7 cellular contexts compared by ENCODE assay signal in the genomic region with DNA sequence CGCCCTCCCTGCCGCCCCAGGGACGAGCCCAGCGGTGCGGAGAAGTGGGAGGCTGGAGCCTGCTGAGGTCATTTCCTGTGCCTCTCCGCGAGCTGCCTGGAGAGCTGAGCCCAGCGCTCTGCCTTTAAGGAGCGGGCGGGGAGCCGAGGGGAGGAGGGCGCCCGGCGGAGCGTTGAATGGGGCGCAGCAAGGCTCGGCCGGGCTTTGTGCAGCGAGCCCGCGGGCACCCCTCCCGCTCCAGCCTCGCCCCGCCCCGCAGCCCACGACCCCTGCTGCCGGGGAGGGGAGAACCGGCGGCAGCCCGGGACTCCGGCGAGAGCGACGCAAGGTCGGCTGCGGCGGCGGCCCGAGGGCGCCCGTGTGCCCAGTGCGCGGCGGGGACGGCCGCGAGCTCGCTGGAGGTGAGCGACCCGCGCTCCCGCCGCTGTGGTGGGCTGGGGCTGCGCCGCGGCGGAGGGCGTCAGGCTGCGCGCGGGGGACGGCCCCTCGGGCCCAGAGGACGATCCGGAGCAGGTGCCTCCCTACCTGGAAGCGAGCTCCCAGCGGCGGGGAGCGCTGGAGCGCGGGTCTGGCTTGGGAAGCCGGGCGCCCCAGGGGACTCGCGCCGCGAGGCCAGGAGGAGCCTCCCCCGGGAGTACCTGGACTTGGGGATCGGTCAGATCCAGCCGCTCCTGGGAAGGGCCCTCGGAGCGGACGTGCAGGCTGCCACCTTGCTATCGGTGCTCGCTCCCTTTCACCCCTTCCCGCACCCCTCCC. TPM values are rescaled to one million over a fixed set of nuclear protein-coding genes. Genes with fewer than 3 reads are reported as not detected.
DNase-seq lines count a peak whose midpoint lies in the region; ATAC-seq and TF ChIP-seq lines count a peak whose summit lies in the region.

A gene (plus strand): TSS at position 293 of the 756 bp plus-strand sequence. CDS start 8,578 bp downstream, outside the sequence.

- H3K4me3 Mint-ChIP-seq in neural crest cell = peak within 1 kb of the TSS; percentile 90

- DNase-seq in Peyer's patch (peak; percentile 51 to 91 (median 90)), neural crest cell (ENCODE audit: low read depth, low spot score) (peak; percentile 65), thyroid gland (peak; percentile 93 to 94)
- peak; percentile 60 for DNase-seq in activated naive CD4-positive, alpha-beta T cell treated with Interleukin-2 at 50 U/mL for 16 hours

- H3K9me3 Mint-ChIP-seq in neural crest cell = no peaks in the 10 kb centered on the region

- peak within 1 kb of the TSS; percentile 46 for H3K27ac Mint-ChIP-seq in neural crest cell (ENCODE audit: unreplicated experiment)

- no peak for TF ChIP-seq CTCF in Peyer's patch (IDR thresholded peaks at IDR 0.05)
- TF ChIP-seq CTCF in gastroesophageal sphincter (IDR thresholded peaks at IDR 0.05) = no peak
- peak; percentile 47 for TF ChIP-seq CTCF in neural crest cell (conservative IDR thresholded peaks at IDR 0.05)
- TF ChIP-seq CTCF in thyroid gland (IDR thresholded peaks at IDR 0.05) = no peak

- WGBS in gastroesophageal sphincter (ENCODE audit: low coverage in 1 of 2), 2 donors = 0 to 4% methylated on average over 5 to 10 of the region's 86 CpGs
- WGBS in thyroid gland, 2 donors = 0% methylated on average over 5 to 12 of the region's 86 CpGs

- H3K36me3 Mint-ChIP-seq in neural crest cell (ENCODE audit: low read depth) = no peaks in the 10 kb centered on the region

- intact Hi-C loops in thyroid gland (cut with DNase I) = no loop called here

- TF ChIP-seq POLR2A in Peyer's patch (IDR thresholded peaks at IDR 0.05) = peak; percentile 89 to 94
- peak in 1 of 2 donors; percentile 30 for TF ChIP-seq POLR2A in gastroesophageal sphincter (IDR thresholded peaks at IDR 0.05)
- peak; percentile 58 to 95 for TF ChIP-seq POLR2A in thyroid gland (IDR thresholded peaks at IDR 0.05)

- H3K27me3 ChIP-seq in HUES6 (ENCODE audit: control insufficient read depth, insufficient read depth, low read length) (no peaks in the 10 kb centered on the region), Peyer's patch (no peaks in the 10 kb centered on the region), gastroesophageal sphincter (no peaks in the 10 kb centered on the region), thyroid gland (no peaks in the 10 kb centered on the region)

- H3K27ac ChIP-seq in HUES6 (ENCODE audit: low read depth, low read length) (peak within 1 kb of the TSS; percentile 55; the same call in 1 of the 2 replicates), Peyer's patch (peak within 1 kb of the TSS; percentile 46 to 94 (median 77)), gastroesophageal sphincter (peak within 1 kb of the TSS in 3 of 4 donors; percentile 77 to 83 (median 79)), thyroid gland (peak within 1 kb of the TSS; percentile 90 to 94 (median 90))

- peak; percentile 86 for ATAC-seq in GM18511 (IDR thresholded peaks at IDR 0.05; ENCODE audit: unreplicated experiment)
- peak; percentile 95 for ATAC-seq in gastroesophageal sphincter

- H3K4me1 ChIP-seq in HUES6 (ENCODE audit: control insufficient read depth, insufficient read depth, low read length) (peaks cover 10% of the 10 kb centered on the region; the same call in 1 of the 2 replicates), Peyer's patch (peaks cover 0 to 12% (median 3%) of the 10 kb centered on the region in 4 donors), gastroesophageal sphincter (peaks cover 0 to 24% (median 0%) of the 10 kb centered on the region in 3 donors), thyroid gland (peaks cover 54 to 62% of the 10 kb centered on the region in 2 donors)

- peaks cover 3% of the 10 kb centered on the region for H3K27me3 Mint-ChIP-seq in neural crest cell (ENCODE audit: low read depth)

- H3K9ac ChIP-seq in HUES6 (ENCODE audit: low read length) = peak within 1 kb of the TSS; percentile 71

- H3K4me1 Mint-ChIP-seq in neural crest cell = peaks cover 38% of the 10 kb centered on the region

- no peak for TF ChIP-seq EP300 in gastroesophageal sphincter (IDR thresholded peaks at IDR 0.05)

- H3K9me3 ChIP-seq in HUES6 (ENCODE audit: control insufficient read depth, insufficient read depth, low read depth, low read length) (no peaks in the 10 kb centered on the region), Peyer's patch (no peaks in the 10 kb centered on the region), gastroesophageal sphincter (no peaks in the 10 kb centered on the region), thyroid gland (no peaks in the 10 kb centered on the region)

- H3K4me3 ChIP-seq in HUES6 (ENCODE audit: low read depth, low read length) (peak within 1 kb of the TSS; percentile 80), Peyer's patch (peak within 1 kb of the TSS; percentile 61 to 93 (median 76)), gastroesophageal sphincter (peak within 1 kb of the TSS; percentile 64 to 84), thyroid gland (replicated peaks in 1 of 3) (peak within 1 kb of the TSS; percentile 16 to 55 (median 35))

- no peaks in the 10 kb centered on the region for H3K36me3 ChIP-seq in HUES6 (ENCODE audit: control insufficient read depth, insufficient read depth, low read length)
- no peaks in the 10 kb centered on the region for H3K36me3 ChIP-seq in Peyer's patch
- no peaks in the 10 kb centered on the region for H3K36me3 ChIP-seq in gastroesophageal sphincter
- no peaks in the 10 kb centered on the region for H3K36me3 ChIP-seq in thyroid gland

RNA-seq across cellular contexts. Expression of the gene that starts here (rescaled TPM):
- 100 to 1,000 TPM in 2 of 4 donors, 10 to 100 TPM in 2; 68.5 to 142 (median 92.0) TPM for total RNA-seq in Peyer's patch
- total RNA-seq in gastroesophageal sphincter = 1 to 10 TPM; 1.8 to 6.1 (median 4.0) TPM
- total RNA-seq in neural crest cell = 35.7 and 40.0 TPM in 2 replicates
- 100 to 1,000 TPM; 225 to 336 (median 241) TPM for total RNA-seq in thyroid gland

Comparison
In these comparisons a context has a peak if more than half of its experiments do, and no peak if none do; other contexts are left out.
1. Peak in every context shown above with its lines: DNase-seq, ATAC-seq, H3K4me3 ChIP-seq and H3K27ac ChIP-seq.